Comparison of ENCODE assay signal across 8 cellular contexts in the genomic region with DNA sequence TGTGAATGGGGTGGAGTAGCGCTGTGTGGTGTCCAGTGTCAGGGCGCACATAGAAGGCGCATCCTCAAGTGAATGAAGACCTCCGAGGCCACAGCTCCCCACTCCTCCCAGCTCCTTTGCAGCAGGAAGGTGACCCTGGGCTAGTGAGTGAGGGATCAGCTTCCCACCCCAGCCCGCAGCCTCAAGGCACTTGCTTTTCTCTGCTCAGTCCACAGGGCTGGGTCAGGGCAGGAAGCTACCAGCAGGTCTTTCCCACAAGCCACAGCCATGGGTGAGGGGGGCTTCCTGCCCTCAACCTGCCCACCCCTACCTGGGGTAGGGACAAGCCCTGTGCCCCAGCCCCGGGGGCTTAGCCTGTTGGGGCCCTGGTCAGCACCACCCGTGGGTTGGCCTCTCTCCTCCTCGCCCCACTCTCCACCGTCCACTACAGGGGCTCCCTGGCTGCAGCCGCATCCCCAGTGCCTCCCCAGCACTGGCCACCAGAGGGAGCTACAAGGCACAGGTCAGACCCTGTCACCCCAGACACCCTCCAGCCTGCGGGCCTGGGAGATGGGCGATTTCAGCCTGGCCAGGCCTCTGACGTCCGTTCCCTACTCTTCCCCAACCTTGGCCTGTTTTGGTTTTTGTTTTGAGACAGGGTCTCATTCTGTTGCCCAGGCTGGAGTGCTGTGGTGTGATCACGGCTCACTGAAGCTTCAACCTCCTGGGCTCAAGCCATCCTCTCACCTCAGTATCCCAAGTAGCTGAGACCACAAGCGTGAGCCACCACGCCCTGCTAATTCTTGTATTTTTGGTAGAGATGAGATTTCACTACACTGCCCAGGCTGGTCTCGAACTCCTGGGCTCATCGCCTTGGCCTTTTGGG. TPM values are rescaled to one million over a fixed set of nuclear protein-coding genes. Genes with fewer than 3 reads are reported as not detected.
A peak's percentile ranks its signal among the peaks of the same experiment; 100 is the strongest.
DNase-seq lines count a peak whose midpoint lies in the region; ATAC-seq and TF ChIP-seq lines count a peak whose summit lies in the region.

No MANE protein-coding gene starts in this region.

- WGBS in esophagus muscularis mucosa = 28% methylated on average over 17 of the region's 19 CpGs

- CTCF ChIA-PET in CD8-positive, alpha-beta memory T cell (lab: Charles Lee) = interaction anchor here (0.6 to 7.8 kb wide), 54 partner anchors 8 to 241 kb away, joined by 3 to 72 read pairs (median 5); a partner anchor contains a TSS

- H3K27ac Mint-ChIP-seq in CD8-positive, alpha-beta memory T cell = peak overlapping the region; percentile 58 to 96 (median 90)
- H3K27ac Mint-ChIP-seq in GM23338 = no peak overlapping the region
- peak overlapping the region; percentile 16 to 72 (median 43) for H3K27ac Mint-ChIP-seq in naive B cell
- peak overlapping the region; percentile 92 for H3K27ac Mint-ChIP-seq in stimulated activated memory B cell treated with anti-CD40 and anti-IgM and Interleukin-4, amounts not matched to agents 10 μg/mL and 1 μg/mL and 100 μg/mL, for 72 hours

- H3K9me2 ChIP-seq in GM23338 (ENCODE audit: insufficient read depth) = no peaks in the 10 kb centered on the region

- H3K9ac ChIP-seq in NT2/D1 (ENCODE audit: insufficient read length, low read depth) = peak overlapping the region; percentile 75

- intact Hi-C loops in esophagus muscularis mucosa (cut with DNase I) = no loop called here

- H4K20me1 ChIP-seq in GM23338 (replicated peaks; ENCODE audit: insufficient read depth) = no peaks in the 10 kb centered on the region

- no peak for TF ChIP-seq EP300 in esophagus muscularis mucosa (IDR thresholded peaks at IDR 0.05)

- peaks cover 0 to 1% (median 0%) of the 10 kb centered on the region in 3 donors for H3K36me3 Mint-ChIP-seq in CD8-positive, alpha-beta memory T cell
- H3K36me3 Mint-ChIP-seq in GM23338 (ENCODE audit: low read depth) (no peaks in the 10 kb centered on the region), naive B cell (no peaks in the 10 kb centered on the region)
- no peaks in the 10 kb centered on the region for H3K36me3 Mint-ChIP-seq in stimulated activated memory B cell treated with anti-CD40 and anti-IgM and Interleukin-4, amounts not matched to agents 10 μg/mL and 1 μg/mL and 100 μg/mL, for 72 hours

- POLR2A ChIA-PET in CD8-positive, alpha-beta memory T cell (lab: Charles Lee) = interaction anchor here (0.6 to 1.6 kb wide), 2 partner anchors 54 to 85 kb away, joined by 3 to 5 read pairs; no protein-coding TSS in a partner anchor

- no peaks in the 10 kb centered on the region for H3K79me2 ChIP-seq in GM23338 (replicated peaks; ENCODE audit: insufficient read depth)

- H3F3A ChIP-seq in GM23338 (replicated peaks; ENCODE audit: low read depth) = 0 out of 2 replicates have a peak, but pooled peaks cover 3% of the 10 kb centered on the region

- peaks cover 43 to 73% (median 44%) of the 10 kb centered on the region in 3 donors for H3K4me1 Mint-ChIP-seq in CD8-positive, alpha-beta memory T cell
- H3K4me1 Mint-ChIP-seq in GM23338 = no peaks in the 10 kb centered on the region; the same call in 2 of the 3 replicates
- H3K4me1 Mint-ChIP-seq in naive B cell = peaks cover 36 to 55% (median 54%) of the 10 kb centered on the region in 3 donors
- H3K4me1 Mint-ChIP-seq in stimulated activated memory B cell treated with anti-CD40 and anti-IgM and Interleukin-4, amounts not matched to agents 10 μg/mL and 1 μg/mL and 100 μg/mL, for 72 hours = peaks cover 77% of the 10 kb centered on the region

- H3K4me1 ChIP-seq in CD8-positive, alpha-beta memory T cell (ENCODE audit: insufficient read depth, low read length) = peaks cover 55% of the 10 kb centered on the region
- 0 out of 2 replicates have a peak, but pooled peaks cover 3% of the 10 kb centered on the region for H3K4me1 ChIP-seq in GM23338 (ENCODE audit: insufficient read depth)
- peaks cover 35% of the 10 kb centered on the region for H3K4me1 ChIP-seq in NT2/D1 (ENCODE audit: insufficient read depth, insufficient read length)
- peaks cover 24 to 46% (median 41%) of the 10 kb centered on the region in 4 donors for H3K4me1 ChIP-seq in esophagus muscularis mucosa

- peak overlapping the region; percentile 90; the same call in 1 of the 2 replicates for H2AFZ ChIP-seq in GM23338

- H3K4me3 Mint-ChIP-seq in CD8-positive, alpha-beta memory T cell = peak overlapping the region; percentile 82 to 95 (median 88)
- peak overlapping the region; percentile 61 for H3K4me3 Mint-ChIP-seq in GM23338
- peak overlapping the region; percentile 79 to 92 (median 85) for H3K4me3 Mint-ChIP-seq in naive B cell
- H3K4me3 Mint-ChIP-seq in stimulated activated memory B cell treated with anti-CD40 and anti-IgM and Interleukin-4, amounts not matched to agents 10 μg/mL and 1 μg/mL and 100 μg/mL, for 72 hours = peak overlapping the region; percentile 83

- no peak for TF ChIP-seq POLR2A in esophagus muscularis mucosa (IDR thresholded peaks at IDR 0.05; ENCODE audit: low read depth)

- no peaks in the 10 kb centered on the region for H3K27me3 ChIP-seq in CD8-positive, alpha-beta memory T cell (ENCODE audit: insufficient read depth, low read length, poor library complexity, severe bottlenecking)
- H3K27me3 ChIP-seq in GM23338 (ENCODE audit: insufficient read depth) = peaks cover 21% of the 10 kb centered on the region
- peaks cover 34% of the 10 kb centered on the region for H3K27me3 ChIP-seq in NT2/D1 (ENCODE audit: insufficient read depth, insufficient read length)
- H3K27me3 ChIP-seq in esophagus muscularis mucosa = peaks cover 0 to under 1% (median 0%) of the 10 kb centered on the region in 4 donors

- H3K9me3 ChIP-seq in CD8-positive, alpha-beta memory T cell (ENCODE audit: low read length) = no peaks in the 10 kb centered on the region
- H3K9me3 ChIP-seq in NT2/D1 (ENCODE audit: insufficient read depth, low read length) = no peaks in the 10 kb centered on the region
- H3K9me3 ChIP-seq in esophagus muscularis mucosa = no peaks in the 10 kb centered on the region

- peak overlapping the region; percentile 84 for H3K4me2 ChIP-seq in GM23338

- peak overlapping the region; percentile 74 for H3K4me3 ChIP-seq in CD8-positive, alpha-beta memory T cell (ENCODE audit: low read length)
- peak overlapping the region; percentile 75 for H3K4me3 ChIP-seq in GM23338
- H3K4me3 ChIP-seq in NT2/D1 (ENCODE audit: insufficient read length, low read depth) = peak overlapping the region; percentile 33
- H3K4me3 ChIP-seq in esophagus muscularis mucosa = peak overlapping the region; percentile 61 to 66 (median 62)

- H3K9me3 Mint-ChIP-seq in CD8-positive, alpha-beta memory T cell = no peaks in the 10 kb centered on the region
- H3K9me3 Mint-ChIP-seq in GM23338 (no peaks in the 10 kb centered on the region), naive B cell (no peaks in the 10 kb centered on the region)
- no peaks in the 10 kb centered on the region for H3K9me3 Mint-ChIP-seq in stimulated activated memory B cell treated with anti-CD40 and anti-IgM and Interleukin-4, amounts not matched to agents 10 μg/mL and 1 μg/mL and 100 μg/mL, for 72 hours

- H3K27ac ChIP-seq in CD8-positive, alpha-beta memory T cell (ENCODE audit: low read depth, low read length) = peak overlapping the region; percentile 61
- no peak overlapping the region for H3K27ac ChIP-seq in GM23338 (ENCODE audit: low read depth)
- peak overlapping the region in 2 of 4 donors; percentile 15 to 68 for H3K27ac ChIP-seq in esophagus muscularis mucosa (replicated peaks in 1 of 4)

- TF ChIP-seq CTCF in GM23338 (conservative IDR thresholded peaks at IDR 0.05; ENCODE audit: low read depth in 2 of 2) (peak; percentile 83 to 95), esophagus muscularis mucosa (IDR thresholded peaks at IDR 0.05) (peak in 2 of 3 experiments; percentile 82 to 84)

- no peaks in the 10 kb centered on the region for H3K36me3 ChIP-seq in CD8-positive, alpha-beta memory T cell (ENCODE audit: insufficient read depth, low read length)
- H3K36me3 ChIP-seq in GM23338 (ENCODE audit: insufficient read depth) (no peaks in the 10 kb centered on the region), NT2/D1 (ENCODE audit: insufficient read depth, insufficient read length, low read length) (no peaks in the 10 kb centered on the region), esophagus muscularis mucosa (no peaks in the 10 kb centered on the region)

- peak; percentile 58 to 76 (median 60) for DNase-seq in CD8-positive, alpha-beta memory T cell
- DNase-seq in GM23338 (ENCODE audit: low spot score) = peak; percentile 82
- peak; percentile 49 for DNase-seq in NT2/D1 (ENCODE audit: low read depth, low spot score)
- DNase-seq in activated T-cell treated with anti-CD3 and anti-CD28 coated beads for 4 hours = peak; percentile 61
- DNase-seq in esophagus muscularis mucosa (ENCODE audit: extremely low spot score) = no peak
- peak; percentile 71 for DNase-seq in naive B cell
- no peak for DNase-seq in NCI-H446 treated with DMSO at 0.1 percent for 48 hours (lab: John Stamatoyannopoulos, UW)

- ATAC-seq in GM23338 (peak; percentile 85), naive B cell (ENCODE audit: low read depth in 2 of 2) (peak; percentile 34 to 41)
- peak; percentile 51 for ATAC-seq in stimulated activated memory B cell treated with anti-CD40 and anti-IgM and Interleukin-4, amounts not matched to agents 10 μg/mL and 1 μg/mL and 100 μg/mL, for 72 hours

- H3K27me3 Mint-ChIP-seq in CD8-positive, alpha-beta memory T cell = no peaks in the 10 kb centered on the region
- H3K27me3 Mint-ChIP-seq in GM23338 (ENCODE audit: insufficient read depth, low read depth, poor library complexity) (peaks cover 28% of the 10 kb centered on the region), naive B cell (no peaks in the 10 kb centered on the region)
- no peaks in the 10 kb centered on the region for H3K27me3 Mint-ChIP-seq in stimulated activated memory B cell treated with anti-CD40 and anti-IgM and Interleukin-4, amounts not matched to agents 10 μg/mL and 1 μg/mL and 100 μg/mL, for 72 hours

RNA-seq across cellular contexts. Expression of a gene that starts 1.3 kb away (rescaled TPM):
- 10 to 100 TPM; 15.9 to 20.7 TPM for total RNA-seq in CD8-positive, alpha-beta memory T cell
- polyA plus RNA-seq in CD8-positive, alpha-beta memory T cell = 20.2 TPM
- 14.2 and 16.0 TPM in 2 replicates for total RNA-seq in GM23338 (2014; rRNA removed; shearing (Covaris generic))
- 5.6 and 7.0 TPM in 2 replicates for polyA plus RNA-seq in GM23338 (2016; fragmentation: Nextera tagmentation; extraction: Ambion mirVana)
- 10 to 100 TPM; 17.4 to 30.9 (median 21.6) TPM for total RNA-seq in esophagus muscularis mucosa
- polyA plus RNA-seq in naive B cell (ENCODE audit: low read depth in 6 of 6) = 1 to 10 TPM in 3 of 6 donors, under 1 TPM in 2, not detected in 1; 0.63 to 3.9 (median 1.3) TPM

RNA-seq across cellular contexts. Expression of a gene that starts 2.6 kb away (rescaled TPM):
- total RNA-seq in CD8-positive, alpha-beta memory T cell = under 1 TPM; 0.57 to 0.82 TPM
- polyA plus RNA-seq in CD8-positive, alpha-beta memory T cell = 28.7 TPM
- not detected in 2 replicates for total RNA-seq in GM23338 (2014; rRNA removed; shearing (Covaris generic))
- polyA plus RNA-seq in GM23338 (2016; fragmentation: Nextera tagmentation; extraction: Ambion mirVana) (not detected in 2 replicates), naive B cell (ENCODE audit: low read depth in 6 of 6) (1 to 10 TPM in 5 of 6 donors, under 1 TPM in 1; 0.93 to 7.4 (median 2.9) TPM)
- total RNA-seq in esophagus muscularis mucosa = under 1 TPM in 2 of 4 donors, not detected in 2; 0.32 to 0.83 TPM

RNA-seq across cellular contexts. Expression of a gene that starts 16.7 kb away (rescaled TPM):
- 10 to 100 TPM; 24.6 to 27.5 TPM for total RNA-seq in CD8-positive, alpha-beta memory T cell
- polyA plus RNA-seq in CD8-positive, alpha-beta memory T cell = 38.4 TPM
- 26.2 and 34.3 TPM in 2 replicates for total RNA-seq in GM23338 (2014; rRNA removed; shearing (Covaris generic))
- polyA plus RNA-seq in GM23338 (2016; fragmentation: Nextera tagmentation; extraction: Ambion mirVana) (35.5 and 36.7 TPM in 2 replicates), naive B cell (ENCODE audit: low read depth in 6 of 6) (under 1 TPM in 1 of 6 donors, not detected in 5; 0.68 TPM)
- total RNA-seq in esophagus muscularis mucosa = 100 to 1,000 TPM in 2 of 4 donors, 10 to 100 TPM in 2; 45.3 to 119 (median 91.5) TPM

RNA-seq across cellular contexts. Expression of a gene that starts 24.6 kb away (rescaled TPM):
- not detected for total RNA-seq in CD8-positive, alpha-beta memory T cell
- polyA plus RNA-seq in CD8-positive, alpha-beta memory T cell = not detected
- total RNA-seq in GM23338 (2014; rRNA removed; shearing (Covaris generic)) = 1.1 and 1.9 TPM in 2 replicates
- polyA plus RNA-seq in GM23338 (2016; fragmentation: Nextera tagmentation; extraction: Ambion mirVana) = 1.8 and 2.9 TPM in 2 replicates
- total RNA-seq in esophagus muscularis mucosa = 1 to 10 TPM in 2 of 4 donors, under 1 TPM in 2; 0.42 to 1.2 (median 1.0) TPM
- polyA plus RNA-seq in naive B cell (ENCODE audit: low read depth in 6 of 6) = not detected

RNA-seq across cellular contexts. Expression of a gene that starts 32.9 kb away (rescaled TPM):
- 1 to 10 TPM; 3.4 to 4.1 TPM for total RNA-seq in CD8-positive, alpha-beta memory T cell
- 52.1 TPM for polyA plus RNA-seq in CD8-positive, alpha-beta memory T cell
- total RNA-seq in GM23338 (2014; rRNA removed; shearing (Covaris generic)) = 0.56 TPM in 1 of 2 replicates, not detected in the other
- polyA plus RNA-seq in GM23338 (2016; fragmentation: Nextera tagmentation; extraction: Ambion mirVana) (0.53 and 0.57 TPM in 2 replicates), naive B cell (ENCODE audit: low read depth in 6 of 6) (1 to 10 TPM in 3 of 6 donors, under 1 TPM in 2, not detected in 1; 0.82 to 2.7 (median 1.1) TPM)
- 1 to 10 TPM in 2 of 4 donors, not detected in 2; 1.4 to 2.5 TPM for total RNA-seq in esophagus muscularis mucosa

Comparison
In these comparisons a context has a peak if more than half of its experiments do, and no peak if none do; other contexts are left out.
1. DNase-seq: peak in CD8-positive, alpha-beta memory T cell (5 of 5), GM23338 (single experiment), NT2/D1 (single experiment), activated T-cell treated with anti-CD3 and anti-CD28 coated beads for 4 hours (single experiment) and naive B cell (single experiment); none in esophagus muscularis mucosa (single experiment) and NCI-H446 treated with DMSO at 0.1 percent for 48 hours (single experiment).
2. Peak in every context shown above with its lines, with median percentiles within 50 percentile points of each other: H3K4me3 ChIP-seq, H3K4me3 Mint-ChIP-seq and ATAC-seq.